1 cellular context compared by ENCODE assay signal in genomic region chr2:74553892-74554820, GRCh38.
A peak's percentile ranks its signal among the peaks of the same experiment; 100 is the strongest.
TF ChIP-seq lines count a peak whose summit lies in the region.

TSS of gene DOK1 (plus strand) at chr2:74554720. CDS start at chr2:74554755, 35 bp downstream.
TSS of gene LOXL3 (minus strand) at chr2:74553942. CDS start at chr2:74552634, 1,308 bp downstream.

TF ChIP-seq in GM23338, 12 proteins besides CTCF, POLR2A, EP300 and RAD21 (continued from another document):
- no peak for TF ChIP-seq ZNF462 (CRISPR knock-in tag; IDR thresholded peaks at IDR 0.05)
- no peak for TF ChIP-seq NANOG (IDR thresholded peaks at IDR 0.05; ENCODE audit: borderline replicate concordance)
- TF ChIP-seq CREB1 (CRISPR knock-in tag; IDR thresholded peaks at IDR 0.05; ENCODE audit: low read depth): peak; percentile 100
- TF ChIP-seq POLR2AphosphoS5 (IDR thresholded peaks at IDR 0.05; ENCODE audit: low read depth): peak; percentile 54
- no peak for TF ChIP-seq JUNB (IDR thresholded peaks at IDR 0.05; ENCODE audit: unreplicated experiment)
- no peak for TF ChIP-seq ZNF331 (CRISPR knock-in tag; IDR thresholded peaks at IDR 0.05; ENCODE audit: low read depth)
- TF ChIP-seq ETS1 (IDR thresholded peaks at IDR 0.05): no peak
- TF ChIP-seq STAT1 (IDR thresholded peaks at IDR 0.05; ENCODE audit: unreplicated experiment): no peak
- no peak for TF ChIP-seq EZH2phosphoT487 (IDR thresholded peaks at IDR 0.05; ENCODE audit: unreplicated experiment)
